ENCODE assay signal across 8 cellular contexts in the genomic region with DNA sequence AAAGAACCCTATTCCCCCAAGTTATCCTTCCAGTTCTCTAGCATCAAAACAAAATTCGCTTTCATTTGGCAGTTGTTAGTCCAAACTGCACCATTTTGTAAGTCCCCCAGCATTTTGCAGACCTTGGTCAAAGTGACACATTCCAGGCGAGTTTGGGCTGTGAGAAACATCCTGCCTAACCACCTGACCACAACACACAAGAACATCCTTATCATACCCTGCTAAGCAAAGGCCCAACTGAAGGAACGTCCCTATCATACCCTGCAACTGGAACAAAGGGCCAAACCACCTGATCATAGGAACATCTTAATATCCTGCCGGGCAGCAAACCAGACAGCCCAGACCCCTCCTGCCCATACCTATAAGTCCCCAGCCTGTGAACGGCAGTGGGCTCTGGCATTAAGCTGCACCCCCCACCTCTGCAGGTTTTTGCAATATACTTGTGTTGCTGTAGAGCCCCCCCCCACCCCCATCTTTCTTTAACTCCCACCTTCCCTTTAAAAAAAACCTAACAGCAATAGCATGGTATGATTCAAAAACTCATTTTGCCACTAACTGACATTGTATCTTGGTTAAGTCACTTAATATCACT. TPM values are rescaled to one million over a fixed set of nuclear protein-coding genes. Genes with fewer than 3 reads are reported as not detected.
A peak's percentile ranks its signal among the peaks of the same experiment; 100 is the strongest.
DNase-seq lines count a peak whose midpoint lies in the region; ATAC-seq, FAIRE-seq and TF ChIP-seq lines count a peak whose summit lies in the region.

No MANE protein-coding gene starts in this region.

- peak overlapping the region; percentile 77 for H3K4me3 ChIP-seq in BE2C (ENCODE audit: low read depth, low read length)
- H3K4me3 ChIP-seq in kidney (ENCODE audit: low read length in 2 of 2): peak overlapping the region; percentile 37 to 89
- no peak overlapping the region for H3K4me3 ChIP-seq in H7 (ENCODE audit: insufficient read depth, low read depth, low read length)

- peak overlapping the region; percentile 93 for H3K4me3 Mint-ChIP-seq in activated naive CD8-positive, alpha-beta T cell

- H3K36me3 Mint-ChIP-seq in activated naive CD8-positive, alpha-beta T cell: peaks cover 24% of the 10 kb centered on the region

- no peak overlapping the region for H3K27ac ChIP-seq in kidney (ENCODE audit: low read depth in 2 of 2, low read length in 2 of 2)

- TF ChIP-seq CTCF in BE2C (IDR thresholded peaks at IDR 0.05; ENCODE audit: low read depth, low read length) (no peak), kidney (IDR thresholded peaks at IDR 0.05; ENCODE audit: borderline replicate concordance, extremely low read depth, insufficient read depth) (no peak)

- no peaks in the 10 kb centered on the region for H3K27me3 Mint-ChIP-seq in activated naive CD8-positive, alpha-beta T cell

- peaks cover 44% of the 10 kb centered on the region for H3K4me1 Mint-ChIP-seq in activated naive CD8-positive, alpha-beta T cell (ENCODE audit: low read depth)

- H3K36me3 ChIP-seq in BE2C: peaks cover 15% of the 10 kb centered on the region
- peaks cover 0 to 6% of the 10 kb centered on the region in 2 donors for H3K36me3 ChIP-seq in kidney (ENCODE audit: control insufficient read depth in 1 of 2, insufficient read depth in 2 of 2, low read length in 2 of 2)
- no peaks in the 10 kb centered on the region for H3K36me3 ChIP-seq in H7 (replicated peaks; ENCODE audit: control insufficient read depth, insufficient read depth, low read length)

- intact Hi-C loops in kidney (cut with DNase I): no loop called here

- DNase-seq in BE2C: no peak
- DNase-seq in HTR-8/SVneo (ENCODE audit: insufficient read length, low spot score): peak; percentile 78
- no peak for DNase-seq in kidney
- no peak for DNase-seq in H7
- DNase-seq in activated CD4-positive, CD25-positive, alpha-beta regulatory T cell (lab: John Stamatoyannopoulos, UW): no peak

- H3K9ac ChIP-seq in kidney (ENCODE audit: low read length in 2 of 2): no peak overlapping the region

- no peaks in the 10 kb centered on the region for H3K27me3 ChIP-seq in BE2C
- H3K27me3 ChIP-seq in H7 (ENCODE audit: control insufficient read depth, insufficient read depth, low read length): no peaks in the 10 kb centered on the region

- H3K9me3 Mint-ChIP-seq in activated naive CD8-positive, alpha-beta T cell (ENCODE audit: low read depth): peaks cover 4% of the 10 kb centered on the region

- H3K27ac Mint-ChIP-seq in activated naive CD8-positive, alpha-beta T cell: peak overlapping the region; percentile 97

- no peak for ATAC-seq in HG03520 (IDR thresholded peaks at IDR 0.05; ENCODE audit: unreplicated experiment)
- no peak for ATAC-seq in HG02610 (IDR thresholded peaks at IDR 0.05; ENCODE audit: unreplicated experiment)

- peak; percentile 100 for FAIRE-seq in HTR-8/SVneo (lab: Jason Lieb, UNC)
- no peak for FAIRE-seq in kidney (lab: Jason Lieb, UNC)

- H3K9me3 ChIP-seq in BE2C (no peaks in the 10 kb centered on the region), kidney (ENCODE audit: control insufficient read depth in 1 of 2, low read length in 2 of 2) (no peaks in the 10 kb centered on the region)

- H3K4me1 ChIP-seq in BE2C (peaks cover 4% of the 10 kb centered on the region; the same call in 1 of the 2 replicates), kidney (ENCODE audit: control insufficient read depth in 1 of 2, insufficient read depth in 1 of 2, low read depth in 1 of 2, low read length in 2 of 2) (peaks cover 12 to 13% of the 10 kb centered on the region in 2 donors)

RNA-seq across cellular contexts. Expression of a gene that starts 2.7 kb away (rescaled TPM):
- polyA plus RNA-seq in BE2C (2012; ENCODE audit: insufficient read depth, insufficient read length, low read depth): 38.7 TPM
- 44.9 TPM for total RNA-seq in kidney
- polyA plus RNA-seq in kidney (ENCODE audit: insufficient read depth, low read depth, low replicate concordance): 25.1 TPM
- total RNA-seq in H7 (2014; rRNA removed; shearing (Covaris generic)): 33.9 and 35.5 TPM in 2 replicates
